ENCODE assay signal across 1 cellular context in genomic region chr18:27378396-27379094, GRCh38.
TF ChIP-seq lines count a peak whose summit lies in the region.

No MANE protein-coding gene starts in this region.

TF ChIP-seq in GM23338, 12 proteins besides CTCF, POLR2A, EP300 and RAD21 (continued from another document):
- TF ChIP-seq JUNB (IDR thresholded peaks at IDR 0.05; ENCODE audit: unreplicated experiment) = no peak
